In genomic region chr1:159922499-159923202, GRCh38 we compare ENCODE assay signal across 8 cellular contexts. TPM values are rescaled to one million over a fixed set of nuclear protein-coding genes. Genes with fewer than 3 reads are reported as not detected.
DNase-seq lines count a peak whose midpoint lies in the region; ATAC-seq and TF ChIP-seq lines count a peak whose summit lies in the region.

No MANE protein-coding gene starts in this region.

- intact Hi-C loops in natural killer cell (cut with micrococcal nuclease) = loop anchor here (5.0 kb wide), 1 partner anchor 340 kb away; the partner anchor contains the start of gene DCAF8

- H3K9ac ChIP-seq in OCI-LY3 (ENCODE audit: low read length) (peak overlapping the region; percentile 100), endocrine pancreas (ENCODE audit: control insufficient read depth, insufficient read depth, low read length) (peak overlapping the region; percentile 38)

- peaks cover 9% of the 10 kb centered on the region for H3K36me3 Mint-ChIP-seq in natural killer cell

- peak overlapping the region; percentile 98 for H3K4me2 ChIP-seq in OCI-LY3 (ENCODE audit: low read length)

- no peaks in the 10 kb centered on the region for H3K27me3 ChIP-seq in OCI-LY3 (ENCODE audit: low read depth, low read length)
- no peaks in the 10 kb centered on the region for H3K27me3 ChIP-seq in endocrine pancreas (ENCODE audit: control insufficient read depth, insufficient read depth, low read length)

- peaks cover 70 to 88% of the 10 kb centered on the region in 2 donors for H3K4me1 Mint-ChIP-seq in natural killer cell

- peak overlapping the region; percentile 94 for H3K27ac ChIP-seq in OCI-LY3 (ENCODE audit: low read length)

- ATAC-seq in natural killer cell = no peak
- ATAC-seq in HG02571 (IDR thresholded peaks at IDR 0.05; ENCODE audit: unreplicated experiment) = no peak
- ATAC-seq in HG02938 (IDR thresholded peaks at IDR 0.05; ENCODE audit: unreplicated experiment) = no peak

- H3K4me3 ChIP-seq in OCI-LY3 (ENCODE audit: low read length) = peak overlapping the region; percentile 95
- no peak overlapping the region for H3K4me3 ChIP-seq in endocrine pancreas (ENCODE audit: control insufficient read depth, insufficient read depth, low read length)

- DNase-seq in EH (ENCODE audit: low read depth) (peak; percentile 58), natural killer cell (peak; percentile 42), LoVo (ENCODE audit: low spot score) (no peak), GM10266 (ENCODE audit: extremely low spot score) (no peak)

- H4K20me1 ChIP-seq in OCI-LY3 (ENCODE audit: insufficient read depth, low read length) = peaks cover 66% of the 10 kb centered on the region

- H3K4me3 Mint-ChIP-seq in natural killer cell = peak overlapping the region; percentile 94

- H3K27me3 Mint-ChIP-seq in natural killer cell (ENCODE audit: low read depth in 2 of 2) = peaks cover 0 to 2% of the 10 kb centered on the region in 2 donors

- H2AFZ ChIP-seq in OCI-LY3 (ENCODE audit: low read depth, low read length) = no peak overlapping the region

- H3K27ac Mint-ChIP-seq in natural killer cell = peak overlapping the region; percentile 93 to 98

- TF ChIP-seq CTCF in OCI-LY3 (IDR thresholded peaks at IDR 0.05; ENCODE audit: low read depth, low read length) (no peak), natural killer cell (IDR thresholded peaks at IDR 0.05) (no peak), GM10266 (IDR thresholded peaks at IDR 0.05; ENCODE audit: control insufficient read depth, insufficient read depth, low read depth, missing control alignments) (no peak)

- H3K9me3 ChIP-seq in OCI-LY3 (ENCODE audit: insufficient read depth, low read length) = no peaks in the 10 kb centered on the region
- H3K9me3 ChIP-seq in endocrine pancreas (ENCODE audit: control insufficient read depth, low read length) = no peaks in the 10 kb centered on the region

- H3K36me3 ChIP-seq in OCI-LY3 (replicated peaks; ENCODE audit: low read depth, low read length) = peaks cover 59% of the 10 kb centered on the region
- H3K36me3 ChIP-seq in endocrine pancreas (ENCODE audit: control insufficient read depth, insufficient read depth, low read length) = peaks cover 3% of the 10 kb centered on the region

- H3K9me3 Mint-ChIP-seq in natural killer cell = no peaks in the 10 kb centered on the region

- H3K4me1 ChIP-seq in OCI-LY3 (ENCODE audit: low read length) = peaks cover 45% of the 10 kb centered on the region
- H3K4me1 ChIP-seq in endocrine pancreas (ENCODE audit: control insufficient read depth, insufficient read depth, low read length) = no peaks in the 10 kb centered on the region

- H3K79me2 ChIP-seq in OCI-LY3 (ENCODE audit: low read length) = peaks cover 86% of the 10 kb centered on the region

RNA-seq across cellular contexts. Expression of gene TAGLN2, which starts 2.7 kb away (rescaled TPM):
- total RNA-seq in natural killer cell = 100 to 1,000 TPM; 344 to 394 (median 358) TPM

RNA-seq across cellular contexts. Expression of gene CFAP45, which starts 22.7 kb away (rescaled TPM):
- total RNA-seq in natural killer cell = 1 to 10 TPM; 1.3 to 5.0 (median 1.6) TPM

RNA-seq across cellular contexts. Expression of gene IGSF9, which starts 22.8 kb away (rescaled TPM):
- total RNA-seq in natural killer cell = not detected

RNA-seq across cellular contexts. Expression of gene SLAMF9, which starts 31.4 kb away (rescaled TPM):
- not detected for total RNA-seq in natural killer cell

Comparison
In these comparisons a context has a peak if more than half of its experiments do, and no peak if none do; other contexts are left out.
1. DNase-seq: peak in EH (single experiment) and natural killer cell (single experiment); none in LoVo (single experiment) and GM10266 (single experiment).